Comparison of ENCODE assay signal across 8 cellular contexts in genomic region chr22:19631899-19632670, GRCh38.
DNase-seq lines count a peak whose midpoint lies in the region; ATAC-seq, FAIRE-seq and TF ChIP-seq lines count a peak whose summit lies in the region.

No MANE protein-coding gene starts in this region.

- H3K9me1 ChIP-seq in IMR-90 (ENCODE audit: insufficient read depth, low read length) (no peaks in the 10 kb centered on the region), keratinocyte (ENCODE audit: control insufficient read depth, extremely low read depth, insufficient read depth, low read length) (no peaks in the 10 kb centered on the region)

- no peaks in the 10 kb centered on the region for H4K20me1 ChIP-seq in DND-41 (ENCODE audit: insufficient read depth, low read length)
- 0 out of 2 replicates have a peak, but pooled peaks cover 3% of the 10 kb centered on the region for H4K20me1 ChIP-seq in IMR-90 (ENCODE audit: insufficient read depth, low read length)
- H4K20me1 ChIP-seq in keratinocyte (ENCODE audit: control insufficient read depth, extremely low read depth, insufficient read depth, low read length), result no peaks in the 10 kb centered on the region

- H2BK15ac ChIP-seq in IMR-90 (ENCODE audit: low read depth, low read length), result no peak overlapping the region

- CTCF ChIA-PET in IMR-90 (lab: Yijun Ruan, JAX) (interaction anchor here (0.8 kb wide), 1 partner anchor 85 kb away, joined by 3 read pairs; no protein-coding TSS in a partner anchor), WTC11 (lab: Charles Lee) (interaction anchor here (0.6 to 2.4 kb wide), 41 partner anchors 9 to 558 kb away, joined by 3 to 22 read pairs (median 5); partner anchors contain the start of genes CDC45, CLDN5, GP1BB and SLC25A1)
- CTCF ChIA-PET in activated CD4-positive, alpha-beta T cell treated with anti-CD3 and anti-CD28 coated beads, Interleukin-2, amount 10 ng/mL, durations not matched to agents 7 days and 5 days (lab: Charles Lee), result interaction anchor here (0.8 kb wide), 1 partner anchor 153 kb away, joined by 3 read pairs; the partner anchor contains the start of genes CDC45 and UFD1

- WGBS in IMR-90 (ENCODE audit: extremely low coverage in 2 of 2, insufficient read length in 1 of 2), 2 experiments, result 0% methylated on average over 1 of the region's 19 CpGs; no CpG with 5 or more reads in 1 of the 2 experiments

- no peak overlapping the region for H3K56ac ChIP-seq in IMR-90 (ENCODE audit: extremely low read depth, insufficient read depth, low read length)

- POLR2A ChIA-PET in IMR-90 (lab: Charles Lee; ENCODE audit: unreplicated experiment), result no interaction called here
- POLR2A ChIA-PET in WTC11 (lab: Charles Lee), result no interaction called here
- POLR2A ChIA-PET in activated CD4-positive, alpha-beta T cell treated with anti-CD3 and anti-CD28 coated beads, Interleukin-2, amount 10 ng/mL, durations not matched to agents 7 days and 5 days (lab: Charles Lee), result no interaction called here

- H3K18ac ChIP-seq in IMR-90 (ENCODE audit: low read depth, low read length), result no peak overlapping the region

- BruUV-seq in IMR-90 (replicated peaks; lab: Mats Ljungman, UMichigan), result no TSS peak

- DNase-seq in DND-41, result peak; percentile 41
- peak; percentile 27 for DNase-seq in IMR-90
- peak; percentile 72 for DNase-seq in WTC11 (ENCODE audit: low spot score)
- no peak for DNase-seq in keratinocyte (ENCODE audit: low read depth, low spot score)
- DNase-seq in activated CD4-positive, alpha-beta T cell treated with anti-CD3 and anti-CD28 coated beads, Interleukin-2, amount 10 ng/mL, durations not matched to agents 7 days and 5 days, result no peak

- peak; percentile 32 for FAIRE-seq in keratinocyte (lab: Jason Lieb, UNC)

- in situ Hi-C loops in IMR-90 (cut with MboI; ENCODE audit: low sequenced_read_pairs), result no loop called here

- no peak overlapping the region for H4K5ac ChIP-seq in IMR-90 (ENCODE audit: low read depth, low read length)

- H3K9me3 Mint-ChIP-seq in WTC11, result no peaks in the 10 kb centered on the region
- no peaks in the 10 kb centered on the region for H3K9me3 Mint-ChIP-seq in activated CD4-positive, alpha-beta T cell treated with anti-CD3 and anti-CD28 coated beads, Interleukin-2, amount 10 ng/mL, durations not matched to agents 7 days and 5 days

- H3K79me1 ChIP-seq in IMR-90 (ENCODE audit: low read depth in 1 of 2, low read length in 2 of 2), result no peaks in the 10 kb centered on the region

- H2AK5ac ChIP-seq in IMR-90 (ENCODE audit: low read depth, low read length), result no peak overlapping the region

- H3K4me2 ChIP-seq in DND-41 (ENCODE audit: insufficient read depth, low read length) (no peak overlapping the region), IMR-90 (ENCODE audit: low read depth, low read length) (no peak overlapping the region), keratinocyte (ENCODE audit: control insufficient read depth, extremely low read depth, insufficient read depth, low read depth, low read length) (peak overlapping the region; percentile 51)

- H2BK5ac ChIP-seq in IMR-90 (ENCODE audit: low read depth, low read length, poor library complexity, severe bottlenecking), result no peak overlapping the region

- no peak overlapping the region for H2AFZ ChIP-seq in DND-41 (ENCODE audit: low read depth, low read length)
- peak overlapping the region; percentile 87 for H2AFZ ChIP-seq in IMR-90 (replicated peaks; ENCODE audit: low read length, poor library complexity)
- H2AFZ ChIP-seq in keratinocyte (ENCODE audit: control insufficient read depth, low read length), result peak overlapping the region; percentile 26

- dilution Hi-C loops in IMR-90 (cut with HindIII; ENCODE audit: low sequenced_read_pairs, unreplicated experiment), result no loop called here
- dilution Hi-C loops in keratinocyte (cut with MboI; ENCODE audit: extremely low pct_ligation_motif_present, low sequenced_read_pairs), result no loop called here

- H3K4ac ChIP-seq in IMR-90 (ENCODE audit: low read depth, low read length), result no peak overlapping the region

- no peak overlapping the region for H3K27ac Mint-ChIP-seq in WTC11
- no peak overlapping the region for H3K27ac Mint-ChIP-seq in activated CD4-positive, alpha-beta T cell treated with anti-CD3 and anti-CD28 coated beads, Interleukin-2, amount 10 ng/mL, durations not matched to agents 7 days and 5 days

- H3K4me1 ChIP-seq in DND-41 (ENCODE audit: insufficient read depth, low read length), result no peaks in the 10 kb centered on the region
- no peaks in the 10 kb centered on the region for H3K4me1 ChIP-seq in IMR-90 (ENCODE audit: control insufficient read depth, insufficient read depth, low read length)
- peaks cover 14% of the 10 kb centered on the region for H3K4me1 ChIP-seq in keratinocyte (ENCODE audit: control insufficient read depth, extremely low read depth, insufficient read depth, low read length)

- H3K79me2 ChIP-seq in DND-41 (ENCODE audit: insufficient read depth, low read length) (no peaks in the 10 kb centered on the region), keratinocyte (ENCODE audit: control insufficient read depth, insufficient read depth, low read length) (no peaks in the 10 kb centered on the region)

- H2BK20ac ChIP-seq in IMR-90 (ENCODE audit: low read depth, low read length), result no peak overlapping the region

- peak; percentile 53 for TF ChIP-seq RAD21 in IMR-90 (IDR thresholded peaks at IDR 0.05; ENCODE audit: low read length)

- no peak overlapping the region for H3K14ac ChIP-seq in IMR-90 (replicated peaks; ENCODE audit: low read depth, low read length)

- ATAC-seq in DND-41 (ENCODE audit: insufficient read depth, low read depth) (peak; percentile 60; the same call in 2 of the 3 replicates), IMR-90 (ENCODE audit: low read depth) (peak; percentile 76), WTC11 (peak; percentile 84), GM18520 (IDR thresholded peaks at IDR 0.05; ENCODE audit: unreplicated experiment) (no peak), GM18505 (IDR thresholded peaks at IDR 0.05; ENCODE audit: unreplicated experiment) (no peak), GM19328 (IDR thresholded peaks at IDR 0.05; ENCODE audit: unreplicated experiment) (no peak)

- TF ChIP-seq CTCF in DND-41 (IDR thresholded peaks at IDR 0.05; ENCODE audit: borderline replicate concordance, extremely low read depth, low read length, poor library complexity, severe bottlenecking) (peak; percentile 50), IMR-90 (conservative IDR thresholded peaks at IDR 0.05; ENCODE audit: low read depth, low read length) (peak; percentile 58), WTC11 (IDR thresholded peaks at IDR 0.05) (peak; percentile 38; the same call in 1 of the 2 replicates), keratinocyte (optimal IDR thresholded peaks at IDR 0.05 in 1 of 3, IDR thresholded peaks at IDR 0.05 in 1 of 3, conservative IDR thresholded peaks at IDR 0.05 in 1 of 3; ENCODE audit: extremely low read depth in 1 of 3, insufficient read depth in 2 of 3, low read length in 3 of 3) (peak; percentile 28 to 53 (median 52))

- H3K27me3 Mint-ChIP-seq in WTC11 (ENCODE audit: low read depth), result no peaks in the 10 kb centered on the region
- peaks cover 9% of the 10 kb centered on the region for H3K27me3 Mint-ChIP-seq in activated CD4-positive, alpha-beta T cell treated with anti-CD3 and anti-CD28 coated beads, Interleukin-2, amount 10 ng/mL, durations not matched to agents 7 days and 5 days

- intact Hi-C loops in IMR-90 (cut with micrococcal nuclease), result loop anchor here (1.0 to 5.0 kb wide), 3 partner anchors 86 to 331 kb away; partner anchors contain the start of genes CDC45 and UFD1

- no peak overlapping the region for H3K27ac ChIP-seq in DND-41 (ENCODE audit: low read length)
- H3K27ac ChIP-seq in IMR-90 (ENCODE audit: insufficient read depth, low read length), result no peak overlapping the region
- H3K27ac ChIP-seq in keratinocyte (ENCODE audit: control insufficient read depth, insufficient read depth, low read length), result no peak overlapping the region

- H4K8ac ChIP-seq in IMR-90 (ENCODE audit: low read depth in 2 of 2, low read length in 2 of 2), result no peak overlapping the region

- no peak overlapping the region for H3K23ac ChIP-seq in IMR-90 (ENCODE audit: low read depth, low read length)

- H4K91ac ChIP-seq in IMR-90 (ENCODE audit: insufficient read depth, low read depth, low read length), result no peak overlapping the region

- H3K36me3 ChIP-seq in DND-41 (ENCODE audit: insufficient read depth, low read length) (no peaks in the 10 kb centered on the region), IMR-90 (ENCODE audit: control insufficient read depth, insufficient read depth, low read length) (no peaks in the 10 kb centered on the region), keratinocyte (ENCODE audit: control insufficient read depth in 2 of 2, extremely low read depth in 1 of 2, insufficient read depth in 2 of 2, low read length in 2 of 2) (no peaks in the 10 kb centered on the region)

- H2AK9ac ChIP-seq in IMR-90 (replicated peaks; ENCODE audit: low read depth, low read length, poor library complexity), result no peak overlapping the region

- H3K9me3 ChIP-seq in DND-41 (ENCODE audit: insufficient read depth, low read length, severe bottlenecking) (no peaks in the 10 kb centered on the region), IMR-90 (ENCODE audit: control insufficient read depth, insufficient read depth, low read length) (no peaks in the 10 kb centered on the region), keratinocyte (ENCODE audit: control insufficient read depth, low read depth, low read length) (no peaks in the 10 kb centered on the region)

- no peaks in the 10 kb centered on the region for H3K36me3 Mint-ChIP-seq in WTC11
- H3K36me3 Mint-ChIP-seq in activated CD4-positive, alpha-beta T cell treated with anti-CD3 and anti-CD28 coated beads, Interleukin-2, amount 10 ng/mL, durations not matched to agents 7 days and 5 days (ENCODE audit: low read depth), result no peaks in the 10 kb centered on the region

- no peaks in the 10 kb centered on the region for H3K27me3 ChIP-seq in DND-41 (ENCODE audit: insufficient read depth, low read length, poor library complexity)
- H3K27me3 ChIP-seq in IMR-90 (ENCODE audit: control insufficient read depth, insufficient read depth, low read length), result peaks cover 20% of the 10 kb centered on the region
- no peaks in the 10 kb centered on the region for H3K27me3 ChIP-seq in keratinocyte (ENCODE audit: control insufficient read depth, extremely low read depth, insufficient read depth, low read length)

- H3K4me3 ChIP-seq in DND-41 (ENCODE audit: low read depth in 1 of 2, low read length in 2 of 2), result no peak overlapping the region
- H3K4me3 ChIP-seq in IMR-90 (ENCODE audit: insufficient read depth, low read depth, low read length), result no peak overlapping the region
- H3K4me3 ChIP-seq in keratinocyte (ENCODE audit: control insufficient read depth in 2 of 3, extremely low read depth in 1 of 3, insufficient read depth in 2 of 3, low read depth in 1 of 3, low read length in 3 of 3), result no peak overlapping the region

- H2BK120ac ChIP-seq in IMR-90 (ENCODE audit: low read depth, low read length), result no peak overlapping the region

- H3K9ac ChIP-seq in DND-41 (ENCODE audit: low read depth, low read length) (no peak overlapping the region), IMR-90 (ENCODE audit: low read depth, low read length) (no peak overlapping the region), keratinocyte (ENCODE audit: control insufficient read depth, extremely low read depth, insufficient read depth, low read length) (no peak overlapping the region)

- TF ChIP-seq POLR2A in IMR-90 (IDR thresholded peaks at IDR 0.05; ENCODE audit: low read depth, low read length), result no peak
- TF ChIP-seq POLR2A in GM18505 (IDR thresholded peaks at IDR 0.05; ENCODE audit: borderline replicate concordance, extremely low read depth, insufficient read depth, insufficient read length), result no peak

- peaks cover 18% of the 10 kb centered on the region for H3K4me1 Mint-ChIP-seq in WTC11
- peaks cover 4% of the 10 kb centered on the region for H3K4me1 Mint-ChIP-seq in activated CD4-positive, alpha-beta T cell treated with anti-CD3 and anti-CD28 coated beads, Interleukin-2, amount 10 ng/mL, durations not matched to agents 7 days and 5 days

- H3K4me3 Mint-ChIP-seq in WTC11, result no peak overlapping the region
- no peak overlapping the region for H3K4me3 Mint-ChIP-seq in activated CD4-positive, alpha-beta T cell treated with anti-CD3 and anti-CD28 coated beads, Interleukin-2, amount 10 ng/mL, durations not matched to agents 7 days and 5 days

Comparison
In these comparisons a context has a peak if more than half of its experiments do, and no peak if none do; other contexts are left out.
1. ATAC-seq: peak in DND-41 (single experiment), IMR-90 (single experiment) and WTC11 (single experiment); none in GM18520 (single experiment), GM18505 (single experiment) and GM19328 (single experiment).
2. DNase-seq: peak in DND-41 (single experiment), IMR-90 (single experiment) and WTC11 (single experiment); none in keratinocyte (single experiment) and activated CD4-positive, alpha-beta T cell treated with anti-CD3 and anti-CD28 coated beads, Interleukin-2, amount 10 ng/mL, durations not matched to agents 7 days and 5 days (single experiment).
3. Peak in every context shown above with its lines, with median percentiles within 50 percentile points of each other: CTCF ChIP-seq.